In genomic region chr13:39364797-39365468, GRCh38 we compare ENCODE assay signal across 12 cellular contexts.
A peak's percentile ranks its signal among the peaks of the same experiment; 100 is the strongest.
DNase-seq lines count a peak whose midpoint lies in the region; ATAC-seq and TF ChIP-seq lines count a peak whose summit lies in the region.
"Had no signal": no experiment of that assay in that cellular context is flagged by ENCODE, and none has a peak within 500 bp of the region (broad histone marks: within the 10 kb centered on the region; RNA-seq: fewer than 3 reads in every experiment).

No MANE protein-coding gene starts in this region.

- ATAC-seq in HG02884 (IDR thresholded peaks at IDR 0.05; ENCODE audit: unreplicated experiment), result no peak
- ATAC-seq: stimulated activated naive CD8-positive, alpha-beta T cell treated with anti-CD3 and anti-CD28 coated beads, Interleukin-15, amount 100 ng/mL, for 72 hours had no signal

- H3K4me3 ChIP-seq in cardiac fibroblast (replicated peaks in 1 of 2; ENCODE audit: low read depth in 2 of 2, low read length in 2 of 2), result no peak overlapping the region
- no peak overlapping the region for H3K4me3 ChIP-seq in Karpas-422 (ENCODE audit: low read length)

- H3K9me3 ChIP-seq in Karpas-422 (ENCODE audit: low read length), result no peaks in the 10 kb centered on the region

- H3K36me3 Mint-ChIP-seq in mesothelial cell of epicardium, result no peaks in the 10 kb centered on the region

- peak overlapping the region; percentile 45 for H3K27ac Mint-ChIP-seq in mesothelial cell of epicardium

- TF ChIP-seq CTCF in cardiac fibroblast (IDR thresholded peaks at IDR 0.05; ENCODE audit: low read depth, low read length), result peak; percentile 2
- no peak for TF ChIP-seq CTCF in mesothelial cell of epicardium (IDR thresholded peaks at IDR 0.05; ENCODE audit: unreplicated experiment)

- H3K9me2 ChIP-seq in Karpas-422 (replicated peaks; ENCODE audit: insufficient read depth, low read length), result no peaks in the 10 kb centered on the region

- H3K4me2 ChIP-seq in Karpas-422 (ENCODE audit: low read depth, low read length, poor library complexity, severe bottlenecking), result no peak overlapping the region

- no peaks in the 10 kb centered on the region for H3K4me1 ChIP-seq in Karpas-422 (ENCODE audit: low read length)

- H4K20me1 ChIP-seq in Karpas-422 (ENCODE audit: insufficient read depth, low read depth, low read length), result no peaks in the 10 kb centered on the region

- no peak overlapping the region for H3K9ac ChIP-seq in Karpas-422 (ENCODE audit: low read length)

- H3K27me3 ChIP-seq in Karpas-422 (ENCODE audit: low read length), result no peaks in the 10 kb centered on the region

- peaks cover 19% of the 10 kb centered on the region for H3K4me1 Mint-ChIP-seq in mesothelial cell of epicardium
- H3K4me1 Mint-ChIP-seq: stimulated activated naive CD8-positive, alpha-beta T cell treated with anti-CD3 and anti-CD28 coated beads, Interleukin-15, amount 100 ng/mL, for 72 hours had no signal

- no peaks in the 10 kb centered on the region for H3K9me3 Mint-ChIP-seq in mesothelial cell of epicardium
- H3K9me3 Mint-ChIP-seq: stimulated activated naive CD8-positive, alpha-beta T cell treated with anti-CD3 and anti-CD28 coated beads, Interleukin-15, amount 100 ng/mL, for 72 hours had no signal

- no peaks in the 10 kb centered on the region for H3K27me3 Mint-ChIP-seq in mesothelial cell of epicardium (ENCODE audit: low read depth)
- H3K27me3 Mint-ChIP-seq: stimulated activated naive CD8-positive, alpha-beta T cell treated with anti-CD3 and anti-CD28 coated beads, Interleukin-15, amount 100 ng/mL, for 72 hours had no signal

- H2AFZ ChIP-seq in Karpas-422 (ENCODE audit: low read length), result no peak overlapping the region

- no peak overlapping the region for H3K27ac ChIP-seq in Karpas-422 (ENCODE audit: low read length)

- DNase-seq in DMS153 treated with DMSO at 0.1 percent for 48 hours (lab: John Stamatoyannopoulos, UW; ENCODE audit: unreplicated experiment) (peak; percentile 75), NCI-H2029 treated with DMSO at 0.1 percent for 48 hours (lab: John Stamatoyannopoulos, UW) (peak; percentile 27), cardiac fibroblast (ENCODE audit: low read depth in 2 of 2) (no peak), mesothelial cell of epicardium (ENCODE audit: low spot score in 2 of 2, unreplicated experiment in 2 of 2) (no peak), NCI-H1105 (lab: John Stamatoyannopoulos, UW) (no peak), NCI-H345 treated with DMSO at 0.1 percent for 48 hours (lab: John Stamatoyannopoulos, UW; ENCODE audit: unreplicated experiment) (no peak), Karpas-422 (no peak)
- DNase-seq: activated CD4-positive, alpha-beta T cell treated with anti-CD3 and anti-CD28 coated beads for 4 hours; GDM1; NCI-H524 treated with DMSO at 0.1 percent for 48 hours; stimulated activated naive CD8-positive, alpha-beta T cell treated with anti-CD3 and anti-CD28 coated beads, Interleukin-15, amount 100 ng/mL, for 72 hours had no signal

- H3K4me3 Mint-ChIP-seq in mesothelial cell of epicardium, result no peak overlapping the region
- H3K4me3 Mint-ChIP-seq: stimulated activated naive CD8-positive, alpha-beta T cell treated with anti-CD3 and anti-CD28 coated beads, Interleukin-15, amount 100 ng/mL, for 72 hours had no signal

- H3K79me2 ChIP-seq in Karpas-422 (ENCODE audit: low read length), result no peaks in the 10 kb centered on the region

- no peaks in the 10 kb centered on the region for H3K36me3 ChIP-seq in Karpas-422 (ENCODE audit: insufficient read depth, low read length)

Comparison
In these comparisons a context has a peak if more than half of its experiments do, and no peak if none do; other contexts are left out.
1. DNase-seq: peak in DMS153 treated with DMSO at 0.1 percent for 48 hours (single experiment) and NCI-H2029 treated with DMSO at 0.1 percent for 48 hours (single experiment); none in cardiac fibroblast (0 of 2), mesothelial cell of epicardium (0 of 2), NCI-H1105 (single experiment), NCI-H345 treated with DMSO at 0.1 percent for 48 hours (single experiment) and Karpas-422 (single experiment).